14 cellular contexts compared by ENCODE assay signal in the genomic region with DNA sequence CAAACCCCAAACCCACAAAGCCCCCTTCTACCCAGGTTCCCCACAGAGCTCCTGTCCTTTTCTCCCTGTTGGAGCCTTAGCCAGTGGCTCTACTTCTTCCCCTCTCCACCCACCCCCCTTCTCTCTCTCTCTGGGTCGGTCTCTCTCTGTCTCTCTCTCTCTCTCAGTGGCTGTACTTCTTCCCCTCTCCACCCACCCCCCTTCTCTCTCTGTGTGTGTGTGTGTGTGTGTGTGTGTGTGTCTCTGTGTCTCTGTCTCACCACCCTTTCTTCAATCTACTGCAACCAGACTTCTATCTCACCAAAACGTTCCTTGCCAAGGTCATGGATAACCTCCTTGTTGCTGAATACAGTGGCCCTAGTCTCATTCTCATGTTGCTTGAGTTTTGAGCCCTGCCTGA. TPM values are rescaled to one million over a fixed set of nuclear protein-coding genes. Genes with fewer than 3 reads are reported as not detected.
DNase-seq lines count a peak whose midpoint lies in the region; ATAC-seq and TF ChIP-seq lines count a peak whose summit lies in the region.
"Had no signal": no experiment of that assay in that cellular context is flagged by ENCODE, and none has a peak within 500 bp of the region (broad histone marks: within the 10 kb centered on the region; RNA-seq: fewer than 3 reads in every experiment).

No MANE protein-coding gene starts in this region.

- H3K27ac Mint-ChIP-seq in T-helper 1 cell treated with Interleukin-12 subunit alpha and Interleukin-12 subunit beta and Interleukin-4 antibody, amounts not matched to agents 30 μg/mL and 1 μg/mL, for 36 hours = peak overlapping the region; percentile 69
- peak overlapping the region; percentile 1 to 69 (median 42); a peak in 4 of 7 replicates for H3K27ac Mint-ChIP-seq in H9
- H3K27ac Mint-ChIP-seq in activated naive CD4-positive, alpha-beta T cell treated with anti-CD3 and anti-CD28 coated beads, Interleukin-2, amount 50 U/mL, for 72 hours = peak overlapping the region; percentile 75 to 82
- peak overlapping the region; percentile 93 to 97 (median 96) for H3K27ac Mint-ChIP-seq in naive thymus-derived CD8-positive, alpha-beta T cell
- H3K27ac Mint-ChIP-seq: CD14-positive monocyte had no signal

- H2BK12ac ChIP-seq in H9 (ENCODE audit: insufficient read length, low read depth, low read length) = no peak overlapping the region

- H2BK120ac ChIP-seq in H9 (ENCODE audit: low read depth, low read length, poor library complexity, severe bottlenecking) = no peak overlapping the region

- H2BK5ac ChIP-seq in H9 (ENCODE audit: insufficient read length, low read length) = no peak overlapping the region

- H4K5ac ChIP-seq in H9 (ENCODE audit: insufficient read length, low read depth, low read length) = no peak overlapping the region

- H3K27me3 ChIP-seq in H9 (ENCODE audit: insufficient read depth, low read length) (no peaks in the 10 kb centered on the region), dorsolateral prefrontal cortex (no peaks in the 10 kb centered on the region)

- no peaks in the 10 kb centered on the region for H3K27me3 Mint-ChIP-seq in T-helper 1 cell treated with Interleukin-12 subunit alpha and Interleukin-12 subunit beta and Interleukin-4 antibody, amounts not matched to agents 30 μg/mL and 1 μg/mL, for 36 hours (ENCODE audit: low read depth)
- H3K27me3 Mint-ChIP-seq in H9 (ENCODE audit: low read depth) = no peaks in the 10 kb centered on the region
- no peaks in the 10 kb centered on the region for H3K27me3 Mint-ChIP-seq in naive thymus-derived CD8-positive, alpha-beta T cell

- peak overlapping the region; percentile 13 for H3K4me3 Mint-ChIP-seq in T-helper 1 cell treated with Interleukin-12 subunit alpha and Interleukin-12 subunit beta and Interleukin-4 antibody, amounts not matched to agents 30 μg/mL and 1 μg/mL, for 36 hours
- H3K4me3 Mint-ChIP-seq in H9 = no peak overlapping the region
- H3K4me3 Mint-ChIP-seq in naive thymus-derived CD8-positive, alpha-beta T cell = peak overlapping the region; percentile 65 to 89 (median 84)
- H3K4me3 Mint-ChIP-seq: CD14-positive monocyte had no signal

- intact Hi-C loops in dorsolateral prefrontal cortex (cut with DNase I) = loop anchor here (5.0 to 10.0 kb wide), 3 partner anchors 393 to 666 kb away; a partner anchor contains a TSS

- H3K18ac ChIP-seq in H9 (ENCODE audit: insufficient read length, low read depth, low read length) = no peak overlapping the region

- H2BK20ac ChIP-seq in H9 (ENCODE audit: low read depth, low read length, poor library complexity, severe bottlenecking) = no peak overlapping the region

- ATAC-seq in activated naive CD4-positive, alpha-beta T cell treated with anti-CD3 and anti-CD28 coated beads, Interleukin-2, amount 50 U/mL, for 72 hours = peak in 1 of 2 donors; percentile 25
- peak; percentile 10 to 21 for ATAC-seq in naive thymus-derived CD8-positive, alpha-beta T cell
- ATAC-seq in esophagus mucosa = no peak
- ATAC-seq in GM18870 (IDR thresholded peaks at IDR 0.05; ENCODE audit: unreplicated experiment) = no peak
- ATAC-seq: SK-N-SH treated with all-trans-retinoic acid at 6 μM for 48 hours had no signal

- no peaks in the 10 kb centered on the region for H3K23me2 ChIP-seq in H9 (ENCODE audit: insufficient read length, low read depth, low read length, poor library complexity, severe bottlenecking)

- no peaks in the 10 kb centered on the region for H3K4me1 ChIP-seq in H9 (ENCODE audit: insufficient read depth, low read length)

- no peak overlapping the region for H2AFZ ChIP-seq in H9 (ENCODE audit: low read length)

- H3K36me3 Mint-ChIP-seq in T-helper 1 cell treated with Interleukin-12 subunit alpha and Interleukin-12 subunit beta and Interleukin-4 antibody, amounts not matched to agents 30 μg/mL and 1 μg/mL, for 36 hours (ENCODE audit: low read depth) = peaks cover 3% of the 10 kb centered on the region
- no peaks in the 10 kb centered on the region for H3K36me3 Mint-ChIP-seq in H9 (ENCODE audit: insufficient read depth in 1 of 3, low read depth in 3 of 3)
- no peaks in the 10 kb centered on the region for H3K36me3 Mint-ChIP-seq in activated naive CD4-positive, alpha-beta T cell treated with anti-CD3 and anti-CD28 coated beads, Interleukin-2, amount 50 U/mL, for 72 hours
- H3K36me3 Mint-ChIP-seq in naive thymus-derived CD8-positive, alpha-beta T cell = peaks cover 3 to 11% (median 4%) of the 10 kb centered on the region in 3 donors

- H4K20me1 ChIP-seq in H9 (ENCODE audit: control insufficient read depth, insufficient read depth, insufficient read length) = no peaks in the 10 kb centered on the region

- H3K9ac ChIP-seq in H9 (ENCODE audit: extremely low read depth, insufficient read length, low read length) = no peak overlapping the region

- no peak overlapping the region for H2AK5ac ChIP-seq in H9 (ENCODE audit: insufficient read length, low read length)

- no peak overlapping the region for H3K4ac ChIP-seq in H9 (ENCODE audit: low read depth, low read length)

- H2BK15ac ChIP-seq in H9 (ENCODE audit: low read depth, low read length) = no peak overlapping the region

- H3K4me2 ChIP-seq in H9 (ENCODE audit: insufficient read depth, insufficient read length, low read length) = no peak overlapping the region

- H3K79me2 ChIP-seq in H9 (ENCODE audit: insufficient read depth, low read length) = no peaks in the 10 kb centered on the region

- POLR2A ChIA-PET in naive thymus-derived CD8-positive, alpha-beta T cell (lab: Charles Lee) = interaction anchor here (0.6 to 9.9 kb wide), 11 partner anchors 9 to 431 kb away, joined by 3 to 145 read pairs (median 4); a partner anchor contains a TSS

- H3K14ac ChIP-seq in H9 (ENCODE audit: insufficient read depth, low read length) = no peak overlapping the region

- no peaks in the 10 kb centered on the region for H3K9me3 Mint-ChIP-seq in T-helper 1 cell treated with Interleukin-12 subunit alpha and Interleukin-12 subunit beta and Interleukin-4 antibody, amounts not matched to agents 30 μg/mL and 1 μg/mL, for 36 hours
- no peaks in the 10 kb centered on the region for H3K9me3 Mint-ChIP-seq in H9
- no peaks in the 10 kb centered on the region for H3K9me3 Mint-ChIP-seq in activated naive CD4-positive, alpha-beta T cell treated with anti-CD3 and anti-CD28 coated beads, Interleukin-2, amount 50 U/mL, for 72 hours
- no peaks in the 10 kb centered on the region for H3K9me3 Mint-ChIP-seq in naive thymus-derived CD8-positive, alpha-beta T cell
- H3K9me3 Mint-ChIP-seq: CD14-positive monocyte had no signal

- no peaks in the 10 kb centered on the region for H3K9me3 ChIP-seq in H9 (ENCODE audit: control insufficient read depth, low read depth, low read length)

- DNase-seq in T-helper 1 cell (no peak), H9 (no peak), dorsolateral prefrontal cortex (no peak)
- no peak for DNase-seq in activated naive CD4-positive, alpha-beta T cell treated with anti-CD3 and anti-CD28 coated beads, Interleukin-2, amount 50 U/mL, for 72 hours (ENCODE audit: low spot score in 2 of 2)
- DNase-seq in naive thymus-derived CD8-positive, alpha-beta T cell = peak in 5 of 10 donors; percentile 12 to 70 (median 44)
- DNase-seq: central memory CD4-positive, alpha-beta T cell had no signal

- WGBS in H9 (ENCODE audit: extremely low coverage, insufficient read length, low lambda C conversion rate) = no CpG with 5 or more reads among the region's 2 CpGs

- TF ChIP-seq CTCF in H9 (conservative IDR thresholded peaks at IDR 0.05) = no peak
- TF ChIP-seq CTCF in dorsolateral prefrontal cortex (IDR thresholded peaks at IDR 0.05 in 54 of 56, conservative IDR thresholded peaks at IDR 0.05 in 2 of 56; ENCODE audit: low read depth in 1 of 56, partially characterized antibody in 56 of 56) = no peak

- no peak overlapping the region for H3K23ac ChIP-seq in H9 (ENCODE audit: insufficient read length, low read depth, low read length)

- H3K56ac ChIP-seq in H9 (ENCODE audit: insufficient read length, low read depth, low read length) = no peak overlapping the region

- no peak overlapping the region for H3K27ac ChIP-seq in H9 (ENCODE audit: insufficient read length, low read depth, low read length)
- no peak overlapping the region for H3K27ac ChIP-seq in dorsolateral prefrontal cortex
- H3K27ac ChIP-seq: 22Rv1 had no signal

- no peak overlapping the region for H4K8ac ChIP-seq in H9 (replicated peaks; ENCODE audit: insufficient read length, low read depth, low read length)

- H3K4me3 ChIP-seq in dorsolateral prefrontal cortex = no peak overlapping the region

- no peaks in the 10 kb centered on the region for H3K79me1 ChIP-seq in H9 (ENCODE audit: insufficient read depth, low read depth, low read length, poor library complexity, severe bottlenecking)

- H3K4me1 Mint-ChIP-seq in T-helper 1 cell treated with Interleukin-12 subunit alpha and Interleukin-12 subunit beta and Interleukin-4 antibody, amounts not matched to agents 30 μg/mL and 1 μg/mL, for 36 hours (ENCODE audit: low read depth) = peaks cover 32% of the 10 kb centered on the region
- H3K4me1 Mint-ChIP-seq in H9 = peaks cover 23 to 30% of the 10 kb centered on the region in 2 experiments
- peaks cover 46 to 75% (median 67%) of the 10 kb centered on the region in 4 donors for H3K4me1 Mint-ChIP-seq in naive thymus-derived CD8-positive, alpha-beta T cell

- H4K91ac ChIP-seq in H9 (ENCODE audit: insufficient read length, low read depth, low read length) = no peak overlapping the region

- no peak overlapping the region for H3T11ph ChIP-seq in H9 (ENCODE audit: low read length)

RNA-seq across cellular contexts. Expression of a gene that starts 8.7 kb away (rescaled TPM):
- total RNA-seq in H9 (2021) (35.7 and 36.1 TPM in 2 replicates), esophagus mucosa (20.6 TPM), dorsolateral prefrontal cortex (10 to 100 TPM; 20.8 to 41.9 (median 29.8) TPM)
- total RNA-seq in activated naive CD4-positive, alpha-beta T cell treated with anti-CD3 and anti-CD28 coated beads, Interleukin-2, amount 50 U/mL, for 72 hours = 10 to 100 TPM; 32.2 to 42.8 TPM
- 10 to 100 TPM; 46.4 to 47.3 TPM for total RNA-seq in naive thymus-derived CD8-positive, alpha-beta T cell
- 10 to 100 TPM; 27.7 to 38.8 (median 37.7) TPM for polyA plus RNA-seq in naive thymus-derived CD8-positive, alpha-beta T cell

RNA-seq across cellular contexts. Expression of a gene that starts 27.8 kb away (rescaled TPM):
- 5.9 and 6.8 TPM in 2 replicates for total RNA-seq in H9 (2021)
- not detected for total RNA-seq in activated naive CD4-positive, alpha-beta T cell treated with anti-CD3 and anti-CD28 coated beads, Interleukin-2, amount 50 U/mL, for 72 hours
- not detected for total RNA-seq in naive thymus-derived CD8-positive, alpha-beta T cell
- not detected for polyA plus RNA-seq in naive thymus-derived CD8-positive, alpha-beta T cell
- total RNA-seq in esophagus mucosa = not detected
- 10 to 100 TPM; 14.4 to 65.5 (median 45.4) TPM for total RNA-seq in dorsolateral prefrontal cortex
- total RNA-seq: endothelial cell of umbilical vein, kidney epithelial cell had no signal
- polyA plus RNA-seq: CD14-positive monocyte, endothelial cell of umbilical vein had no signal

RNA-seq across cellular contexts. Expression of a gene that starts 32.3 kb away (rescaled TPM):
- total RNA-seq in H9 (2021) (0.31 and 0.35 TPM in 2 replicates), esophagus mucosa (1.0 TPM), dorsolateral prefrontal cortex (1 to 10 TPM in 56 of 120 experiments, under 1 TPM in 63, not detected in 1; 0.21 to 8.8 (median 0.92) TPM)
- total RNA-seq in activated naive CD4-positive, alpha-beta T cell treated with anti-CD3 and anti-CD28 coated beads, Interleukin-2, amount 50 U/mL, for 72 hours = under 1 TPM in 1 of 2 donors, not detected in 1; 0.97 TPM
- not detected for total RNA-seq in naive thymus-derived CD8-positive, alpha-beta T cell
- not detected for polyA plus RNA-seq in naive thymus-derived CD8-positive, alpha-beta T cell
- total RNA-seq: endothelial cell of umbilical vein had no signal
- polyA plus RNA-seq: CD14-positive monocyte, endothelial cell of umbilical vein had no signal

Comparison
In these comparisons a context has a peak if more than half of its experiments do, and no peak if none do; other contexts are left out.
1. H3K27ac Mint-ChIP-seq: peak in every context shown above with its lines; median percentile 96 in naive thymus-derived CD8-positive, alpha-beta T cell; 78 in activated naive CD4-positive, alpha-beta T cell treated with anti-CD3 and anti-CD28 coated beads, Interleukin-2, amount 50 U/mL, for 72 hours; 69 in T-helper 1 cell treated with Interleukin-12 subunit alpha and Interleukin-12 subunit beta and Interleukin-4 antibody, amounts not matched to agents 30 μg/mL and 1 μg/mL, for 36 hours; 42 in H9.
2. H3K4me3 Mint-ChIP-seq: peak in T-helper 1 cell treated with Interleukin-12 subunit alpha and Interleukin-12 subunit beta and Interleukin-4 antibody, amounts not matched to agents 30 μg/mL and 1 μg/mL, for 36 hours (single experiment) and naive thymus-derived CD8-positive, alpha-beta T cell (10 of 10); none in H9 (0 of 2).
3. ATAC-seq: peak in naive thymus-derived CD8-positive, alpha-beta T cell (2 of 2); none in esophagus mucosa (single experiment) and GM18870 (single experiment).